Comparison of ENCODE assay signal across 9 cellular contexts in genomic region chr9:93127395-93127911, GRCh38. TPM values are rescaled to one million over a fixed set of nuclear protein-coding genes. Genes with fewer than 3 reads are reported as not detected.
DNase-seq lines count a peak whose midpoint lies in the region; ATAC-seq and TF ChIP-seq lines count a peak whose summit lies in the region.
"Had no signal": no experiment of that assay in that cellular context is flagged by ENCODE, and none has a peak within 500 bp of the region (broad histone marks: within the 10 kb centered on the region; RNA-seq: fewer than 3 reads in every experiment).

No MANE protein-coding gene starts in this region.

- no peak overlapping the region for H3K18ac ChIP-seq in mesendoderm (ENCODE audit: low read length)

- no peaks in the 10 kb centered on the region for H3K79me1 ChIP-seq in mesendoderm (ENCODE audit: low read length)

- H2AK5ac ChIP-seq in mesendoderm (ENCODE audit: low read length) = no peak overlapping the region

- H3K36me3 Mint-ChIP-seq in activated naive CD4-positive, alpha-beta T cell treated with anti-CD3 and anti-CD28 coated beads, Interleukin-2, amount 10 ng/mL, durations not matched to agents 7 days and 5 days = peaks cover 20% of the 10 kb centered on the region
- peaks cover 100% of the 10 kb centered on the region for H3K36me3 Mint-ChIP-seq in dendritic cell treated with granulocyte-macrophage colony-stimulating factor and Interleukin-4, amounts not matched to agents 40 ng/mL and 50 ng/mL, for 4 days (ENCODE audit: low read depth)

- TF ChIP-seq CTCF in mucosa of descending colon (IDR thresholded peaks at IDR 0.05) (no peak), vagina (IDR thresholded peaks at IDR 0.05) (no peak)

- no peaks in the 10 kb centered on the region for H3K79me2 ChIP-seq in mesendoderm (ENCODE audit: control insufficient read depth, insufficient read depth, low read length)

- CTCF ChIA-PET in activated naive CD4-positive, alpha-beta T cell treated with anti-CD3 and anti-CD28 coated beads, Interleukin-2, amount 10 ng/mL, durations not matched to agents 7 days and 5 days (lab: Charles Lee) = interaction anchor here (0.9 to 1.1 kb wide), 2 partner anchors 27 to 172 kb away, joined by 3 to 5 read pairs; no protein-coding TSS in a partner anchor

- H3K27me3 ChIP-seq in vagina (no peaks in the 10 kb centered on the region), mesendoderm (ENCODE audit: insufficient read depth, low read length, poor library complexity) (no peaks in the 10 kb centered on the region)

- no peaks in the 10 kb centered on the region for H3K36me3 ChIP-seq in mucosa of descending colon (ENCODE audit: low read depth)
- peaks cover 0 to 17% of the 10 kb centered on the region in 2 donors for H3K36me3 ChIP-seq in vagina
- H3K36me3 ChIP-seq in mesendoderm (ENCODE audit: control insufficient read depth, insufficient read depth, low read length) = no peaks in the 10 kb centered on the region

- no peaks in the 10 kb centered on the region for H3K9me3 Mint-ChIP-seq in activated naive CD4-positive, alpha-beta T cell treated with anti-CD3 and anti-CD28 coated beads, Interleukin-2, amount 10 ng/mL, durations not matched to agents 7 days and 5 days
- H3K9me3 Mint-ChIP-seq in dendritic cell treated with granulocyte-macrophage colony-stimulating factor and Interleukin-4, amounts not matched to agents 40 ng/mL and 50 ng/mL, for 4 days = no peaks in the 10 kb centered on the region

- peaks cover 64% of the 10 kb centered on the region for H3K4me1 Mint-ChIP-seq in activated naive CD4-positive, alpha-beta T cell treated with anti-CD3 and anti-CD28 coated beads, Interleukin-2, amount 10 ng/mL, durations not matched to agents 7 days and 5 days
- peaks cover 93% of the 10 kb centered on the region for H3K4me1 Mint-ChIP-seq in dendritic cell treated with granulocyte-macrophage colony-stimulating factor and Interleukin-4, amounts not matched to agents 40 ng/mL and 50 ng/mL, for 4 days (ENCODE audit: low read depth)

- H3K4me3 Mint-ChIP-seq in activated naive CD4-positive, alpha-beta T cell treated with anti-CD3 and anti-CD28 coated beads, Interleukin-2, amount 10 ng/mL, durations not matched to agents 7 days and 5 days = no peak overlapping the region
- H3K4me3 Mint-ChIP-seq in dendritic cell treated with granulocyte-macrophage colony-stimulating factor and Interleukin-4, amounts not matched to agents 40 ng/mL and 50 ng/mL, for 4 days = peak overlapping the region; percentile 50

- H4K5ac ChIP-seq in mesendoderm (ENCODE audit: low read length) = no peak overlapping the region

- no peak overlapping the region for H3K4me2 ChIP-seq in mesendoderm (ENCODE audit: low read length)

- H3K23ac ChIP-seq in mesendoderm (ENCODE audit: low read length) = no peak overlapping the region

- no peak overlapping the region for H2BK120ac ChIP-seq in mesendoderm (ENCODE audit: low read depth, low read length)

- WGBS in mesendoderm (ENCODE audit: extremely low coverage, insufficient coverage, low lambda C conversion rate) = no CpG with 5 or more reads among the region's 8 CpGs

- H3K27ac ChIP-seq in vagina (peak overlapping the region; percentile 99), mesendoderm (ENCODE audit: low read depth, low read length) (no peak overlapping the region)
- H3K27ac ChIP-seq: SK-N-MC had no signal

- H2BK5ac ChIP-seq in mesendoderm (ENCODE audit: low read length) = no peak overlapping the region

- no peak overlapping the region for H2BK15ac ChIP-seq in mesendoderm (replicated peaks; ENCODE audit: low read depth)

- no peak for TF ChIP-seq POLR2A in vagina (IDR thresholded peaks at IDR 0.05)

- H3K4me3 ChIP-seq in mucosa of descending colon (no peak overlapping the region), vagina (no peak overlapping the region), mesendoderm (ENCODE audit: low read length) (no peak overlapping the region)
- H3K4me3 ChIP-seq: SK-N-MC had no signal

- H3K27ac Mint-ChIP-seq in activated naive CD4-positive, alpha-beta T cell treated with anti-CD3 and anti-CD28 coated beads, Interleukin-2, amount 10 ng/mL, durations not matched to agents 7 days and 5 days = peak overlapping the region; percentile 94
- H3K27ac Mint-ChIP-seq in dendritic cell treated with granulocyte-macrophage colony-stimulating factor and Interleukin-4, amounts not matched to agents 40 ng/mL and 50 ng/mL, for 4 days = peak overlapping the region; percentile 96

- H3K9ac ChIP-seq in mesendoderm (ENCODE audit: low read length) = no peak overlapping the region

- H3K4ac ChIP-seq in mesendoderm (ENCODE audit: low read depth, low read length) = no peak overlapping the region

- intact Hi-C loops in dendritic cell treated with granulocyte-macrophage colony-stimulating factor and Interleukin-4, amounts not matched to agents 40 ng/mL and 50 ng/mL, for 4 days (cut with micrococcal nuclease) = no loop called here
- intact Hi-C loops in mucosa of descending colon (cut with DNase I, micrococcal nuclease) = no loop called here
- intact Hi-C loops in vagina (cut with DNase I) = no loop called here

- peak; percentile 10 for ATAC-seq in mucosa of descending colon

- no peaks in the 10 kb centered on the region for H3K27me3 Mint-ChIP-seq in activated naive CD4-positive, alpha-beta T cell treated with anti-CD3 and anti-CD28 coated beads, Interleukin-2, amount 10 ng/mL, durations not matched to agents 7 days and 5 days
- H3K27me3 Mint-ChIP-seq in dendritic cell treated with granulocyte-macrophage colony-stimulating factor and Interleukin-4, amounts not matched to agents 40 ng/mL and 50 ng/mL, for 4 days = no peaks in the 10 kb centered on the region

- DNase-seq in activated naive CD4-positive, alpha-beta T cell treated with anti-CD3 and anti-CD28 coated beads, Interleukin-2, amount 10 ng/mL, durations not matched to agents 7 days and 5 days = no peak
- DNase-seq in activated naive CD4-positive, alpha-beta T cell (lab: John Stamatoyannopoulos, UW) = no peak
- DNase-seq in mucosa of descending colon = peak in 2 of 3 donors; percentile 41 to 48
- no peak for DNase-seq in vagina (ENCODE audit: extremely low spot score in 2 of 2)
- DNase-seq in mesendoderm = no peak
- DNase-seq in AG08396 (ENCODE audit: low spot score) = no peak
- DNase-seq in NCI-H774 (lab: John Stamatoyannopoulos, UW) = no peak

- H3K56ac ChIP-seq in mesendoderm (ENCODE audit: low read length) = no peak overlapping the region

- H3K9me3 ChIP-seq in mucosa of descending colon (no peaks in the 10 kb centered on the region), vagina (no peaks in the 10 kb centered on the region)

- H4K8ac ChIP-seq in mesendoderm (ENCODE audit: low read depth, low read length) = no peak overlapping the region

- H3K4me1 ChIP-seq in mucosa of descending colon (ENCODE audit: low read depth) = peaks cover 5% of the 10 kb centered on the region
- peaks cover 71% of the 10 kb centered on the region for H3K4me1 ChIP-seq in vagina
- H3K4me1 ChIP-seq in mesendoderm (ENCODE audit: control insufficient read depth, low read depth, low read length) = no peaks in the 10 kb centered on the region

RNA-seq across cellular contexts. Expression of gene NINJ1, which starts 6.6 kb away (rescaled TPM):
- total RNA-seq in mucosa of descending colon (10 to 100 TPM; 19.5 to 68.9 (median 23.2) TPM), vagina (78.6 TPM)
- 16.0 TPM for polyA plus RNA-seq in mesendoderm (2013, experiment 1 of 2)
- polyA plus RNA-seq in mesendoderm (2013, experiment 2 of 2) = 17.4 TPM

RNA-seq across cellular contexts. Expression of gene CARD19, which starts 31.4 kb away (rescaled TPM):
- total RNA-seq in mucosa of descending colon (10 to 100 TPM; 39.1 to 47.8 (median 44.2) TPM), vagina (63.3 TPM)
- polyA plus RNA-seq in mesendoderm (2013, experiment 1 of 2) = 14.8 TPM
- 15.9 TPM for polyA plus RNA-seq in mesendoderm (2013, experiment 2 of 2)

RNA-seq across cellular contexts. Expression of gene WNK2, which starts 56.5 kb away (rescaled TPM):
- total RNA-seq in mucosa of descending colon (100 to 1,000 TPM; 175 to 276 (median 201) TPM), vagina (24.8 TPM)
- polyA plus RNA-seq in mesendoderm (2013, experiment 1 of 2) = 21.9 TPM
- 21.3 TPM for polyA plus RNA-seq in mesendoderm (2013, experiment 2 of 2)

Comparison
In these comparisons a context has a peak if more than half of its experiments do, and no peak if none do; other contexts are left out.
1. DNase-seq: peak in mucosa of descending colon (2 of 3); none in activated naive CD4-positive, alpha-beta T cell treated with anti-CD3 and anti-CD28 coated beads, Interleukin-2, amount 10 ng/mL, durations not matched to agents 7 days and 5 days (single experiment), activated naive CD4-positive, alpha-beta T cell (0 of 4), vagina (0 of 2), mesendoderm (single experiment), AG08396 (single experiment) and NCI-H774 (single experiment).